ENCODE assay signal across 1 cellular context in genomic region chr15:67520976-67521769, GRCh38.
TF ChIP-seq lines count a peak whose summit lies in the region.

Gene C15orf61 (plus strand): TSS chr15:67521131. CDS start chr15:67521249, 118 bp downstream.

TF ChIP-seq in GM23338, 12 proteins besides CTCF, POLR2A, EP300 and RAD21:
- TF ChIP-seq ZNF462 (CRISPR knock-in tag; IDR thresholded peaks at IDR 0.05) (no peak), POLR2AphosphoS5 (IDR thresholded peaks at IDR 0.05; ENCODE audit: low read depth) (peak; percentile 71)
